14 cellular contexts compared by ENCODE assay signal in the genomic region with DNA sequence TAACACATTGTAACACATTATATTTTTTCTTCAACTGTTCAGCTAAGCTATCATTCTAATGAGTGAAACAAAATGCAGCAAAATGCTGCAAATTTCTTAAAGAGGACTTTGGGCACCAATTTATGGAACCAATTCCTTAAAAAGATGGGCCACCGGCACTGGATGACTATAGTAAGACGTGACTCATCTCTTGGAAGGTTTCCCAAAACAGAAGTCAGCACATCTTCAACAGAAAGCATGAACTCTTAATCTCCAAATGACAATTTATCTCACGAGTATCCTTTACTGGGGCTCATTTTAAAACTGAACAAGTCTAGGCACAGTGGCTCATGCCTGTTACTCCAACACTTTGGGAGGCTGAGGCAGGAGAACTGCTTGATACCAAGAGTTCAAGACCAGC.
DNase-seq lines count a peak whose midpoint lies in the region; ATAC-seq, FAIRE-seq and TF ChIP-seq lines count a peak whose summit lies in the region.
"Had no signal": no experiment of that assay in that cellular context is flagged by ENCODE, and none has a peak within 500 bp of the region (broad histone marks: within the 10 kb centered on the region; RNA-seq: fewer than 3 reads in every experiment).

No MANE protein-coding gene starts in this region.

- FAIRE-seq in astrocyte (lab: Jason Lieb, UNC), result peak; percentile 94

- H3K4me2 ChIP-seq in astrocyte (ENCODE audit: low read length) (no peak overlapping the region), hepatocyte (no peak overlapping the region)

- ATAC-seq in GM18502 (IDR thresholded peaks at IDR 0.05; ENCODE audit: poor library complexity, unreplicated experiment), result no peak
- no peak for ATAC-seq in HG02588 (IDR thresholded peaks at IDR 0.05; ENCODE audit: unreplicated experiment)

- 75% methylated on average over 3 of the region's 3 CpGs for WGBS in hepatocyte (ENCODE audit: low lambda C conversion rate, missing lambda C conversion rate)

- no peak overlapping the region for H3K4me3 Mint-ChIP-seq in astrocyte (ENCODE audit: unreplicated experiment)

- H3K36me3 Mint-ChIP-seq in astrocyte (ENCODE audit: low read depth, unreplicated experiment), result no peaks in the 10 kb centered on the region

- no peaks in the 10 kb centered on the region for H3K9me3 ChIP-seq in astrocyte (ENCODE audit: insufficient read depth, low read depth, low read length)
- H3K9me3 ChIP-seq in hepatocyte (ENCODE audit: low read depth), result no peaks in the 10 kb centered on the region
- H3K9me3 ChIP-seq: BLaER1 treated with 17β-estradiol and CSF1 and Interleukin-3, amounts not matched to agents 10 nM and 100 nM; heart right ventricle; SJCRH30 had no signal

- H3K9me3 Mint-ChIP-seq in astrocyte (ENCODE audit: unreplicated experiment), result peaks cover 7% of the 10 kb centered on the region

- in situ Hi-C loops in GM13977 (cut with MboI; ENCODE audit: low pct_unique_long_range_greater_than_20kb, low sequenced_read_pairs, unreplicated experiment), result no loop called here

- no peak overlapping the region for H3K27ac Mint-ChIP-seq in astrocyte (ENCODE audit: unreplicated experiment)

- no peaks in the 10 kb centered on the region for H3K4me1 ChIP-seq in astrocyte (ENCODE audit: insufficient read depth, low read length)
- H3K4me1 ChIP-seq in hepatocyte (ENCODE audit: insufficient read depth), result peaks cover 9% of the 10 kb centered on the region
- H3K4me1 ChIP-seq: SJCRH30 had no signal

- no peak overlapping the region for H3K9ac ChIP-seq in astrocyte (ENCODE audit: low read length)
- H3K9ac ChIP-seq: BLaER1 treated with 17β-estradiol and CSF1 and Interleukin-3, amounts not matched to agents 10 nM and 100 nM had no signal

- H2AFZ ChIP-seq in astrocyte (ENCODE audit: low read depth, low read length) (no peak overlapping the region), hepatocyte (no peak overlapping the region)

- H4K20me1 ChIP-seq in astrocyte (ENCODE audit: insufficient read depth, low read length), result no peaks in the 10 kb centered on the region
- H4K20me1 ChIP-seq in hepatocyte (ENCODE audit: insufficient read depth, poor library complexity, severe bottlenecking), result no peaks in the 10 kb centered on the region
- H4K20me1 ChIP-seq: BLaER1 treated with 17β-estradiol and CSF1 and Interleukin-3, amounts not matched to agents 10 nM and 100 nM had no signal

- no peak overlapping the region for H3K27ac ChIP-seq in astrocyte (ENCODE audit: low read depth, low read length)
- H3K27ac ChIP-seq in hepatocyte, result no peak overlapping the region
- H3K27ac ChIP-seq: BLaER1 treated with 17β-estradiol and CSF1 and Interleukin-3, amounts not matched to agents 10 nM and 100 nM; HL-60; SJCRH30 had no signal

- peaks cover 21% of the 10 kb centered on the region for H3K4me1 Mint-ChIP-seq in astrocyte (ENCODE audit: low read depth, unreplicated experiment)

- H3K4me3 ChIP-seq in astrocyte (ENCODE audit: insufficient read depth, low read depth, low read length), result no peak overlapping the region
- no peak overlapping the region for H3K4me3 ChIP-seq in hepatocyte
- H3K4me3 ChIP-seq: BLaER1 treated with 17β-estradiol and CSF1 and Interleukin-3, amounts not matched to agents 10 nM and 100 nM; dorsolateral prefrontal cortex; heart right ventricle; SJCRH30 had no signal

- H3K79me2 ChIP-seq in astrocyte (ENCODE audit: insufficient read depth, low read length) (no peaks in the 10 kb centered on the region), hepatocyte (no peaks in the 10 kb centered on the region)

- no peaks in the 10 kb centered on the region for H3K9me2 ChIP-seq in hepatocyte (replicated peaks; ENCODE audit: insufficient read depth)

- H3K27me3 ChIP-seq in astrocyte (ENCODE audit: insufficient read depth, low read length) (no peaks in the 10 kb centered on the region), hepatocyte (no peaks in the 10 kb centered on the region)
- H3K27me3 ChIP-seq: BLaER1 treated with 17β-estradiol and CSF1 and Interleukin-3, amounts not matched to agents 10 nM and 100 nM; dorsolateral prefrontal cortex; heart right ventricle; SJCRH30 had no signal

- DNase-seq in AG08395 (ENCODE audit: low spot score) (peak; percentile 77), HS-27A (ENCODE audit: low read depth) (peak; percentile 56), astrocyte (ENCODE audit: low read depth) (peak; percentile 57), hepatocyte (ENCODE audit: low spot score) (peak; percentile 24), GM13977 (ENCODE audit: low spot score) (no peak), epidermal melanocyte (ENCODE audit: insufficient read length, low spot score) (no peak)
- DNase-seq: activated CD8-positive, alpha-beta memory T cell treated with anti-CD3 and anti-CD28 coated beads, Interleukin-2, amount 50 U/mL, for 48 hours; dorsolateral prefrontal cortex; heart right ventricle; SJCRH30 had no signal

- H3K36me3 ChIP-seq in astrocyte (ENCODE audit: insufficient read depth, low read length) (no peaks in the 10 kb centered on the region), hepatocyte (replicated peaks; ENCODE audit: insufficient read depth, low read depth) (no peaks in the 10 kb centered on the region)
- H3K36me3 ChIP-seq: BLaER1 treated with 17β-estradiol and CSF1 and Interleukin-3, amounts not matched to agents 10 nM and 100 nM; heart right ventricle; SJCRH30 had no signal

- peaks cover 3% of the 10 kb centered on the region for H3K27me3 Mint-ChIP-seq in astrocyte (ENCODE audit: low read depth, unreplicated experiment)

- TF ChIP-seq CTCF in astrocyte (IDR thresholded peaks at IDR 0.05; ENCODE audit: insufficient read depth, low read depth, low read length) (no peak), hepatocyte (IDR thresholded peaks at IDR 0.05; ENCODE audit: poor library complexity) (no peak), GM13977 (IDR thresholded peaks at IDR 0.05; ENCODE audit: extremely low read depth, insufficient read depth, missing control alignments) (no peak)

Comparison
In these comparisons a context has a peak if more than half of its experiments do, and no peak if none do; other contexts are left out.
1. DNase-seq: peak in AG08395 (single experiment), HS-27A (single experiment), astrocyte (single experiment) and hepatocyte (single experiment); none in GM13977 (single experiment) and epidermal melanocyte (single experiment).